ENCODE assay signal across 26 cellular contexts in genomic region chr3:43704697-43705096, GRCh38. TPM values are rescaled to one million over a fixed set of nuclear protein-coding genes. Genes with fewer than 3 reads are reported as not detected.
A peak's percentile ranks its signal among the peaks of the same experiment; 100 is the strongest.
DNase-seq lines count a peak whose midpoint lies in the region; ATAC-seq, FAIRE-seq and TF ChIP-seq lines count a peak whose summit lies in the region.
"Had no signal": no experiment of that assay in that cellular context is flagged by ENCODE, and none has a peak within 500 bp of the region (broad histone marks: within the 10 kb centered on the region; RNA-seq: fewer than 3 reads in every experiment).

No MANE protein-coding gene starts in this region.

- DNase-seq in NCI-H1105 treated with DMSO at 0.1 percent for 48 hours (lab: John Stamatoyannopoulos, UW), result peak; percentile 2
- DNase-seq in NCI-H1105 (lab: John Stamatoyannopoulos, UW), result no peak
- DNase-seq in G401 (ENCODE audit: low spot score), result peak; percentile 22
- no peak for DNase-seq in GM12878 (ENCODE audit: low read depth, low spot score)
- DNase-seq in memory B cell (ENCODE audit: low spot score in 2 of 2), result no peak
- DNase-seq in HAP-1 (ENCODE audit: low spot score in 2 of 2), result no peak
- DNase-seq in effector memory CD8-positive, alpha-beta T cell, result no peak
- DNase-seq: AML-193; Calu3; CD8-positive, alpha-beta memory T cell; DMS53; HCEC 1CT; IMR-90; Kasumi-1; NCI-H1436; NCI-H1930; NCI-H226; NCI-H510A treated with DMSO at 0.1 percent for 48 hours; NCI-H774; PC-3; Right ventricle myocardium superior had no signal

- TF ChIP-seq EP300 in GM12878 (IDR thresholded peaks at IDR 0.05; ENCODE audit: borderline replicate concordance in 1 of 2, control insufficient read depth in 1 of 2, low read depth in 2 of 2, low read length in 2 of 2), result no peak

- H3K4me2 ChIP-seq in GM12878 (ENCODE audit: control insufficient read depth, insufficient read depth), result no peak overlapping the region
- H3K4me2 ChIP-seq: GM23338 had no signal

- in situ Hi-C loops in G401 (cut with HindIII; ENCODE audit: low sequenced_read_pairs), result no loop called here
- in situ Hi-C loops in GM12878 (cut with MboI), result no loop called here
- in situ Hi-C loops in HAP-1 (cut with MboI; ENCODE audit: low sequenced_read_pairs), result no loop called here

- TF ChIP-seq CTCF in GM12878 (IDR thresholded peaks at IDR 0.05 in 2 of 3, conservative IDR thresholded peaks at IDR 0.05 in 1 of 3; ENCODE audit: control insufficient read depth in 2 of 3, extremely low read depth in 1 of 3, insufficient read depth in 1 of 3, low read depth in 3 of 3, low read length in 3 of 3), result no peak

- H3K36me3 ChIP-seq in GM12878 (ENCODE audit: control insufficient read depth in 2 of 2, insufficient read depth in 2 of 2, low read length in 1 of 2) (peaks cover 0 to 4% of the 10 kb centered on the region in 2 experiments; a peak in 2 of 4 replicates), HAP-1 (replicated peaks) (peaks cover 9% of the 10 kb centered on the region; the same call in 1 of the 2 replicates)

- no peak for TF ChIP-seq RAD21 in GM12878 (IDR thresholded peaks at IDR 0.05; ENCODE audit: insufficient read depth, low read depth, low read length)

- no peak overlapping the region for H2AFZ ChIP-seq in GM12878 (ENCODE audit: control insufficient read depth, low read depth, low read length)
- H2AFZ ChIP-seq: GM23338 had no signal

- no peak overlapping the region for H3K27ac ChIP-seq in GM12878 (ENCODE audit: control insufficient read depth, insufficient read depth)
- H3K27ac ChIP-seq: C4-2B had no signal

- no peaks in the 10 kb centered on the region for H3K27me3 ChIP-seq in GM12878 (replicated peaks in 1 of 2; ENCODE audit: control insufficient read depth in 2 of 2, insufficient read depth in 2 of 2, low read length in 1 of 2)
- H3K27me3 ChIP-seq in HAP-1 (ENCODE audit: low read depth), result no peaks in the 10 kb centered on the region

- no TSS peak for BruUV-seq in GM12878 (replicated peaks; lab: Mats Ljungman, UMichigan)

- H3K36me3 Mint-ChIP-seq in memory B cell, result peaks cover 6% of the 10 kb centered on the region
- peaks cover 12% of the 10 kb centered on the region for H3K36me3 Mint-ChIP-seq in effector memory CD8-positive, alpha-beta T cell (ENCODE audit: insufficient read depth)

- no peaks in the 10 kb centered on the region for H3K79me2 ChIP-seq in GM12878 (ENCODE audit: control insufficient read depth, insufficient read depth, low read length)

- H3K27me3 Mint-ChIP-seq in memory B cell, result no peaks in the 10 kb centered on the region
- no peaks in the 10 kb centered on the region for H3K27me3 Mint-ChIP-seq in effector memory CD8-positive, alpha-beta T cell
- H3K27me3 Mint-ChIP-seq: CD8-positive, alpha-beta memory T cell had no signal

- SMC1A ChIA-PET in GM12878 (lab: Charles Lee; ENCODE audit: uncharacterized antibody, unreplicated experiment), result interaction anchor here (1.1 to 1.5 kb wide), 2 partner anchors 9 to 11 kb away, joined by 3 to 4 read pairs; no protein-coding TSS in a partner anchor

- peaks cover 4% of the 10 kb centered on the region for H3K4me1 Mint-ChIP-seq in memory B cell
- no peaks in the 10 kb centered on the region for H3K4me1 Mint-ChIP-seq in effector memory CD8-positive, alpha-beta T cell (ENCODE audit: low read depth in 2 of 2)
- H3K4me1 Mint-ChIP-seq: GM23338 had no signal

- ATAC-seq in GM12878 (no peak), memory B cell (ENCODE audit: low read depth) (no peak), GM18519 (IDR thresholded peaks at IDR 0.05; ENCODE audit: low FRiP score, unreplicated experiment) (no peak)
- no peak for ATAC-seq in effector memory CD8-positive, alpha-beta T cell (replicated peaks)
- ATAC-seq: GM23338, PC-3 had no signal

- no peaks in the 10 kb centered on the region for H4K20me1 ChIP-seq in GM12878 (ENCODE audit: control insufficient read depth, insufficient read depth)

- H3K9ac ChIP-seq in GM12878 (ENCODE audit: control insufficient read depth, insufficient read depth, low read length), result no peak overlapping the region

- peak overlapping the region; percentile 65 for H3K27ac Mint-ChIP-seq in memory B cell
- no peak overlapping the region for H3K27ac Mint-ChIP-seq in effector memory CD8-positive, alpha-beta T cell
- H3K27ac Mint-ChIP-seq: CD8-positive, alpha-beta memory T cell; GM23338 had no signal

- peak overlapping the region; percentile 77 for H3K4me3 Mint-ChIP-seq in memory B cell
- H3K4me3 Mint-ChIP-seq in effector memory CD8-positive, alpha-beta T cell, result no peak overlapping the region
- H3K4me3 Mint-ChIP-seq: CD8-positive, alpha-beta memory T cell; GM23338 had no signal

- POLR2A ChIA-PET in GM12878 (lab: Charles Lee), result interaction anchor here (1.2 kb wide), 2 partner anchors 8 to 82 kb away, joined by 3 read pairs; no protein-coding TSS in a partner anchor

- H3K4me1 ChIP-seq in GM12878 (ENCODE audit: control insufficient read depth, insufficient read depth, low read length) (no peaks in the 10 kb centered on the region; the same call in 1 of the 2 replicates), HAP-1 (no peaks in the 10 kb centered on the region; the same call in 1 of the 2 replicates)

- no peaks in the 10 kb centered on the region for H3K9me3 Mint-ChIP-seq in memory B cell
- no peaks in the 10 kb centered on the region for H3K9me3 Mint-ChIP-seq in effector memory CD8-positive, alpha-beta T cell
- H3K9me3 Mint-ChIP-seq: GM23338 had no signal

- RAD21 ChIA-PET in GM12878 (lab: Charles Lee; ENCODE audit: unreplicated experiment), result no interaction called here

- no peak overlapping the region for H3K4me3 ChIP-seq in GM12878
- no peak overlapping the region for H3K4me3 ChIP-seq in HAP-1
- H3K4me3 ChIP-seq: GM23338 had no signal

- FAIRE-seq in GM12878 (lab: Jason Lieb, UNC), result no peak
- FAIRE-seq: GM12891, HTR-8/SVneo had no signal

- intact Hi-C loops in GM12878 (cut with micrococcal nuclease; ENCODE audit: unreplicated experiment), result no loop called here

- no peak for TF ChIP-seq POLR2A in GM12878 (IDR thresholded peaks at IDR 0.05; ENCODE audit: low read depth, low read length)

- H3K9me3 ChIP-seq in GM12878 (replicated peaks; ENCODE audit: control insufficient read depth, insufficient read depth, low read length), result no peaks in the 10 kb centered on the region
- no peaks in the 10 kb centered on the region for H3K9me3 ChIP-seq in HAP-1

- CTCF ChIA-PET in GM12878 (lab: Yijun Ruan, JAX), result interaction anchor here (0.8 kb wide), 2 partner anchors 9 to 18 kb away, joined by 3 read pairs; no protein-coding TSS in a partner anchor

TF ChIP-seq in GM12878, 131 proteins besides CTCF, POLR2A, EP300 and RAD21:
- peak; percentile 70 for TF ChIP-seq SMAD1 (IDR thresholded peaks at IDR 0.05; ENCODE audit: low read depth, partially characterized antibody)
- no peak for TF ChIP-seq IKZF2 (IDR thresholded peaks at IDR 0.05)
TF ChIP-seq in GM12878: peak in this region for 1.

RNA-seq across cellular contexts. Expression of gene ABHD5, which starts 14.0 kb away (rescaled TPM):
- 20.9 and 25.3 TPM in 2 replicates for total RNA-seq in G401 (2014; rRNA removed; shearing (Covaris generic))
- total RNA-seq in GM12878 (2013; cell fraction: nucleolus; rRNA removed), result 13.8 and 18.3 TPM in 2 replicates
- total RNA-seq in GM12878 (2014; rRNA removed) (6.9 and 10.5 TPM in 2 replicates), GM12878 (2014; rRNA removed; fragmentation: Illumina TruSeq; extraction: Trizol) (9.8 and 10.7 TPM in 2 replicates), GM12878 (2021) (7.7 and 8.1 TPM in 2 replicates)
- 3.6 TPM for polyA plus RNA-seq in GM12878 (2011; ENCODE audit: low read depth)
- polyA plus RNA-seq in GM12878 (2011; rRNA removed) (24.4 and 29.4 TPM in 2 replicates), GM12878 (2014; fragmentation: Illumina TruSeq; extraction: Trizol) (9.7 and 11.5 TPM in 2 replicates), GM12878 (2014; fragmentation: Nextera tagmentation; extraction: Ambion mirVana) (1 to 10 TPM; 5.5 to 6.8 TPM), GM12878 (2014; rRNA removed) (8.1 and 8.2 TPM in 2 replicates), GM12878 (2016; fragmentation: Nextera tagmentation; extraction: Ambion mirVana) (10 to 100 TPM; 11.3 to 12.0 TPM)
- polyA plus RNA-seq in GM12878 (2011; cell fraction: cytosol; rRNA removed), result 13.5 and 14.0 TPM in 2 replicates
- polyA plus RNA-seq in GM12878 (2011; cell fraction: nucleus; rRNA removed), result 13.4 and 14.8 TPM in 2 replicates
- 4.8 TPM in 2 replicates for polyA plus RNA-seq in GM12878 (2012)
- polyA minus RNA-seq in GM12878 (2011; rRNA and poly(A)+ RNA removed), result 20.2 and 22.2 TPM in 2 replicates
- polyA minus RNA-seq in GM12878 (2011; cell fraction: cytosol; rRNA and poly(A)+ RNA removed), result 7.8 TPM in 2 replicates
- 8.2 and 18.8 TPM in 2 replicates for polyA minus RNA-seq in GM12878 (2011; cell fraction: nucleus; rRNA and poly(A)+ RNA removed)

Comparison
In these comparisons a context has a peak if more than half of its experiments do, and no peak if none do; other contexts are left out.
1. DNase-seq: peak in NCI-H1105 treated with DMSO at 0.1 percent for 48 hours (single experiment) and G401 (single experiment); none in NCI-H1105 (single experiment), GM12878 (single experiment), memory B cell (0 of 2), HAP-1 (0 of 2) and effector memory CD8-positive, alpha-beta T cell (0 of 3).